Comparison of ENCODE assay signal across 16 cellular contexts in genomic region chr9:99224445-99224844, GRCh38. TPM values are rescaled to one million over a fixed set of nuclear protein-coding genes. Genes with fewer than 3 reads are reported as not detected.
DNase-seq lines count a peak whose midpoint lies in the region; ATAC-seq and TF ChIP-seq lines count a peak whose summit lies in the region.
"Had no signal": no experiment of that assay in that cellular context is flagged by ENCODE, and none has a peak within 500 bp of the region (broad histone marks: within the 10 kb centered on the region; RNA-seq: fewer than 3 reads in every experiment).

No MANE protein-coding gene starts in this region.

- H2AK5ac ChIP-seq in neuronal stem cell (ENCODE audit: low read depth, low read length): no peak overlapping the region

- H4K8ac ChIP-seq in neuronal stem cell (ENCODE audit: low read depth, low read length): no peak overlapping the region

- peak overlapping the region in 7 of 8 donors; percentile 27 to 100 (median 97) for H3K4me3 Mint-ChIP-seq in CD4-positive, alpha-beta memory T cell
- peak overlapping the region; percentile 99 for H3K4me3 Mint-ChIP-seq in activated naive CD8-positive, alpha-beta T cell treated with anti-CD3 and anti-CD28 coated beads, Interleukin-2, amount 50 U/mL, for 24 hours
- peak overlapping the region; percentile 98 for H3K4me3 Mint-ChIP-seq in neural crest cell

- no peak for ATAC-seq in activated naive CD8-positive, alpha-beta T cell treated with anti-CD3 and anti-CD28 coated beads, Interleukin-2, amount 50 U/mL, for 24 hours
- ATAC-seq: sciatic nerve had no signal

- CTCF ChIA-PET in CD4-positive, alpha-beta memory T cell (lab: Charles Lee; ENCODE audit: partially characterized antibody): no interaction called here

- H3K4me1 ChIP-seq in CD4-positive, alpha-beta memory T cell (ENCODE audit: insufficient read depth, low read length): peaks cover 50% of the 10 kb centered on the region
- H3K4me1 ChIP-seq in neuronal stem cell (ENCODE audit: control insufficient read depth in 2 of 2, insufficient read depth in 1 of 2, low read depth in 1 of 2, low read length in 2 of 2): peaks cover 4 to 7% of the 10 kb centered on the region in 2 donors

- no peak overlapping the region for H3K27ac ChIP-seq in CD4-positive, alpha-beta memory T cell (ENCODE audit: low read depth, low read length)
- H3K27ac ChIP-seq in caudate nucleus (ENCODE audit: low read depth, low read length): no peak overlapping the region
- H3K27ac ChIP-seq in neuronal stem cell (replicated peaks; ENCODE audit: low read length): no peak overlapping the region
- H3K27ac ChIP-seq: cardiac muscle cell had no signal

- H4K91ac ChIP-seq in neuronal stem cell (ENCODE audit: low read depth, low read length, poor library complexity): no peak overlapping the region

- H3K36me3 Mint-ChIP-seq in CD4-positive, alpha-beta memory T cell: peaks cover 34 to 72% of the 10 kb centered on the region in 2 donors
- H3K36me3 Mint-ChIP-seq in activated naive CD8-positive, alpha-beta T cell treated with anti-CD3 and anti-CD28 coated beads, Interleukin-2, amount 50 U/mL, for 24 hours (ENCODE audit: low read depth): peaks cover 55% of the 10 kb centered on the region
- peaks cover 5% of the 10 kb centered on the region for H3K36me3 Mint-ChIP-seq in neural crest cell (ENCODE audit: low read depth)

- H2BK15ac ChIP-seq in neuronal stem cell (ENCODE audit: low read length): no peak overlapping the region

- peaks cover 41 to 77% (median 60%) of the 10 kb centered on the region in 4 donors for H3K4me1 Mint-ChIP-seq in CD4-positive, alpha-beta memory T cell
- peaks cover 48% of the 10 kb centered on the region for H3K4me1 Mint-ChIP-seq in activated naive CD8-positive, alpha-beta T cell treated with anti-CD3 and anti-CD28 coated beads, Interleukin-2, amount 50 U/mL, for 24 hours
- peaks cover 37% of the 10 kb centered on the region for H3K4me1 Mint-ChIP-seq in neural crest cell

- TF ChIP-seq CTCF in GM12864 (IDR thresholded peaks at IDR 0.05; ENCODE audit: low read depth, low read length, missing control alignments) (no peak), neural crest cell (conservative IDR thresholded peaks at IDR 0.05) (no peak)

- H2BK5ac ChIP-seq in neuronal stem cell (ENCODE audit: low read length): no peak overlapping the region

- H3K27me3 ChIP-seq in CD4-positive, alpha-beta memory T cell (ENCODE audit: insufficient read depth, low read length): no peaks in the 10 kb centered on the region
- H3K27me3 ChIP-seq in neuronal stem cell (ENCODE audit: control insufficient read depth in 3 of 3, insufficient read depth in 3 of 3, low read depth in 1 of 3, low read length in 3 of 3): no peaks in the 10 kb centered on the region
- H3K27me3 ChIP-seq: cardiac muscle cell, stomach had no signal

- no peak overlapping the region for H3K9ac ChIP-seq in neuronal stem cell (ENCODE audit: low read depth, low read length, poor library complexity)

- no peak overlapping the region for H2BK120ac ChIP-seq in neuronal stem cell (ENCODE audit: low read depth, low read length)

- no peak overlapping the region for H3K4me3 ChIP-seq in CD4-positive, alpha-beta memory T cell (ENCODE audit: low read length in 2 of 2)
- H3K4me3 ChIP-seq in GM12864 (ENCODE audit: low read depth, low read length) (peak overlapping the region; percentile 86; the same call in 1 of the 2 replicates), neuronal stem cell (ENCODE audit: low read length in 2 of 2) (no peak overlapping the region)
- H3K4me3 ChIP-seq: cardiac muscle cell had no signal

- H2AFZ ChIP-seq in neuronal stem cell (ENCODE audit: low read length): no peak overlapping the region

- H3K9me3 Mint-ChIP-seq in CD4-positive, alpha-beta memory T cell: no peaks in the 10 kb centered on the region
- no peaks in the 10 kb centered on the region for H3K9me3 Mint-ChIP-seq in activated naive CD8-positive, alpha-beta T cell treated with anti-CD3 and anti-CD28 coated beads, Interleukin-2, amount 50 U/mL, for 24 hours
- H3K9me3 Mint-ChIP-seq in neural crest cell: no peaks in the 10 kb centered on the region

- no peak overlapping the region for H3K4ac ChIP-seq in neuronal stem cell (ENCODE audit: low read length)

- no peak overlapping the region for H2BK12ac ChIP-seq in neuronal stem cell (ENCODE audit: low read length)

- no peaks in the 10 kb centered on the region for H3K27me3 Mint-ChIP-seq in CD4-positive, alpha-beta memory T cell
- H3K27me3 Mint-ChIP-seq in activated naive CD8-positive, alpha-beta T cell treated with anti-CD3 and anti-CD28 coated beads, Interleukin-2, amount 50 U/mL, for 24 hours: no peaks in the 10 kb centered on the region
- H3K27me3 Mint-ChIP-seq in neural crest cell (ENCODE audit: low read depth): no peaks in the 10 kb centered on the region

- H3K27ac Mint-ChIP-seq in CD4-positive, alpha-beta memory T cell: peak overlapping the region in 5 of 7 donors; percentile 39 to 100 (median 80)
- H3K27ac Mint-ChIP-seq in activated naive CD8-positive, alpha-beta T cell treated with anti-CD3 and anti-CD28 coated beads, Interleukin-2, amount 50 U/mL, for 24 hours: no peak overlapping the region
- H3K27ac Mint-ChIP-seq in neural crest cell (ENCODE audit: unreplicated experiment): no peak overlapping the region

- H3K4me2 ChIP-seq in neuronal stem cell (ENCODE audit: insufficient read depth, low read length, poor library complexity, severe bottlenecking): no peak overlapping the region

- no peak overlapping the region for H3K14ac ChIP-seq in neuronal stem cell (ENCODE audit: low read length)

- no peak overlapping the region for H3K18ac ChIP-seq in neuronal stem cell (ENCODE audit: low read length)

- POLR2A ChIA-PET in CD4-positive, alpha-beta memory T cell (lab: Charles Lee; ENCODE audit: partially characterized antibody): no interaction called here

- DNase-seq in CD4-positive, alpha-beta memory T cell: no peak
- no peak for DNase-seq in GM12864 (ENCODE audit: low read depth)
- no peak for DNase-seq in activated naive CD8-positive, alpha-beta T cell treated with anti-CD3 and anti-CD28 coated beads, Interleukin-2, amount 50 U/mL, for 24 hours
- DNase-seq in neural crest cell (ENCODE audit: low read depth, low spot score): no peak
- no peak for DNase-seq in caudate nucleus (lab: John Stamatoyannopoulos, UW)
- DNase-seq in neuronal stem cell (ENCODE audit: low spot score): no peak
- DNase-seq in activated naive CD4-positive, alpha-beta T cell treated with Interleukin-2 at 50 U/mL for 16 hours: no peak
- no peak for DNase-seq in kidney glomerular epithelial cell (lab: John Stamatoyannopoulos, UW)
- DNase-seq: COR-L47, GF-D8, KBM-7, NCI-H1436 treated with DMSO at 0.1 percent for 48 hours, NCI-H524 treated with DMSO at 0.1 percent for 48 hours, stomach had no signal

- peaks cover 13% of the 10 kb centered on the region for H3K36me3 ChIP-seq in CD4-positive, alpha-beta memory T cell (ENCODE audit: insufficient read depth, low read length)
- H3K36me3 ChIP-seq in neuronal stem cell (replicated peaks in 1 of 2; ENCODE audit: control insufficient read depth in 2 of 2, insufficient read depth in 2 of 2, low read length in 2 of 2): peaks cover 17 to 62% of the 10 kb centered on the region in 2 donors

- H3K79me1 ChIP-seq in neuronal stem cell (ENCODE audit: low read depth, low read length): peaks cover 8% of the 10 kb centered on the region

- H3K23ac ChIP-seq in neuronal stem cell (ENCODE audit: low read depth, low read length, poor library complexity): no peak overlapping the region

- no CpG with 5 or more reads among the region's 2 CpGs for WGBS in neuronal stem cell (ENCODE audit: extremely low coverage in 2 of 2, insufficient read length in 2 of 2, insufficient replicate concordance in 1 of 2), 2 donors

- no peaks in the 10 kb centered on the region for H3K9me3 ChIP-seq in CD4-positive, alpha-beta memory T cell (ENCODE audit: control insufficient read depth in 1 of 2, low read length in 2 of 2)
- no peaks in the 10 kb centered on the region for H3K9me3 ChIP-seq in neuronal stem cell (replicated peaks in 1 of 2; ENCODE audit: control insufficient read depth in 2 of 2, insufficient read depth in 1 of 2, low read depth in 1 of 2, low read length in 2 of 2)
- H3K9me3 ChIP-seq: stomach had no signal

- intact Hi-C loops in CD4-positive, alpha-beta memory T cell (cut with micrococcal nuclease): loop anchor here (5.0 kb wide), 2 partner anchors 417 to 873 kb away; partner anchors contain the start of genes ERP44, GALNT12 and INVS

RNA-seq across cellular contexts. Expression of gene SEC61B, which starts 2.4 kb away (rescaled TPM):
- 100 to 1,000 TPM; 101 to 106 TPM for total RNA-seq in CD4-positive, alpha-beta memory T cell
- 100 to 1,000 TPM; 389 to 532 TPM for polyA plus RNA-seq in CD4-positive, alpha-beta memory T cell
- 129 and 135 TPM in 2 replicates for total RNA-seq in neural crest cell
- 363 TPM for polyA plus RNA-seq in neuronal stem cell (2013, experiment 1 of 2)
- 364 TPM for polyA plus RNA-seq in neuronal stem cell (2013, experiment 2 of 2)

RNA-seq across cellular contexts. Expression of gene ALG2, which starts 2.7 kb away (rescaled TPM):
- total RNA-seq in CD4-positive, alpha-beta memory T cell: 10 to 100 TPM; 39.1 to 39.8 TPM
- 10 to 100 TPM; 35.3 to 36.8 TPM for polyA plus RNA-seq in CD4-positive, alpha-beta memory T cell
- total RNA-seq in neural crest cell: 17.5 and 18.2 TPM in 2 replicates
- 18.1 TPM for polyA plus RNA-seq in neuronal stem cell (2013, experiment 1 of 2)
- 17.7 TPM for polyA plus RNA-seq in neuronal stem cell (2013, experiment 2 of 2)

Comparison
In these comparisons a context has a peak if more than half of its experiments do, and no peak if none do; other contexts are left out.
1. H3K27ac Mint-ChIP-seq: peak in CD4-positive, alpha-beta memory T cell (5 of 7); none in activated naive CD8-positive, alpha-beta T cell treated with anti-CD3 and anti-CD28 coated beads, Interleukin-2, amount 50 U/mL, for 24 hours (single experiment) and neural crest cell (single experiment).
2. Peak in every context shown above with its lines, with median percentiles within 50 percentile points of each other: H3K4me3 Mint-ChIP-seq.